ENCODE assay signal across 28 cellular contexts in the genomic region with DNA sequence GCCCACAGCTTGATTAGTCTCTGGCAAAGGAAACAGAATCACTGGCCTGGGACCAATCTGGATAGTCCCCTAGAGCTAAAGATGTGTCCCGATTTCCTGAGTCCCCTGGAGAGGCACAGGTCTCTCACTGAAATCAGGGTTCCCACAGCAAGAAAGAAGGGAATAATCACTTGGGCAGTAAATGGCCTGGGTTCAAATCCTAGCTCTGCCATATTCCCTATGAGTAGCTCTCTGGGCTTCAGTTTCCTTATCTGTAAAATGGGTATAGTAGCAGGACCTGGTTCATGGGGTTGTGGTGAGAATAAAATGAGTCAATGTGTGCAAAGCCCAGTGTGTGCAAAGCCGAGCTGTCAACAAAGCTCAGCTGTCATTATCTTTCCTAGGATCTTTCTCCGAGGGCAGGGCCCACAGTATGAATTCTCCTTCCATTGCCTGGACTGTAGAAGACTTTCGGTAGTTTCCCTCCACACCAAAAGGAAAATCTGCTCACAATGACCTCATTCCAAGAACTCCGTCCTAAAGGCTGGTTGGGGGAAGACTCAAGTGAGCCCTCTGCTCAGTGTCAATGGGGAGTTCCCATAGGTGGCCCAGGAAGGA. TPM values are rescaled to one million over a fixed set of nuclear protein-coding genes. Genes with fewer than 3 reads are reported as not detected.
A peak's percentile ranks its signal among the peaks of the same experiment; 100 is the strongest.
DNase-seq lines count a peak whose midpoint lies in the region; ATAC-seq, FAIRE-seq and TF ChIP-seq lines count a peak whose summit lies in the region.
"Had no signal": no experiment of that assay in that cellular context is flagged by ENCODE, and none has a peak within 500 bp of the region (broad histone marks: within the 10 kb centered on the region; RNA-seq: fewer than 3 reads in every experiment).

No MANE protein-coding gene starts in this region.

- TF ChIP-seq EP300 in HepG2 (IDR thresholded peaks at IDR 0.05; ENCODE audit: low read depth in 2 of 2, low read length in 2 of 2) (no peak), HepG2 (CRISPR knock-in tag; IDR thresholded peaks at IDR 0.05; ENCODE audit: borderline replicate concordance) (no peak), K562 (IDR thresholded peaks at IDR 0.05; ENCODE audit: low read length) (no peak)

- FAIRE-seq in HepG2 (lab: Jason Lieb, UNC): no peak
- FAIRE-seq in K562 (lab: Jason Lieb, UNC): no peak
- FAIRE-seq: A204.1, GM12878, GM12892, GM18507 had no signal

- H3K27me3 ChIP-seq in HepG2 (ENCODE audit: control insufficient read depth in 1 of 2, insufficient read depth in 2 of 2, low read length in 2 of 2): peaks cover 4 to 11% of the 10 kb centered on the region in 2 experiments; a peak in 4 of 5 replicates
- no peaks in the 10 kb centered on the region for H3K27me3 ChIP-seq in right lobe of liver
- H3K27me3 ChIP-seq in PC-3 (ENCODE audit: low read length): no peaks in the 10 kb centered on the region
- H3K27me3 ChIP-seq in K562 (ENCODE audit: control insufficient read depth in 2 of 2, insufficient read depth in 2 of 2, low read length in 2 of 2): 0 out of 5 replicates have a peak, but pooled peaks cover 0 to 3% of the 10 kb centered on the region in 2 experiments
- H3K27me3 ChIP-seq in osteoblast (ENCODE audit: insufficient read depth, low read length): no peaks in the 10 kb centered on the region
- H3K27me3 ChIP-seq: BLaER1 treated with 17β-estradiol and CSF1 and Interleukin-3, amounts not matched to agents 10 nM and 100 nM had no signal

- no peaks in the 10 kb centered on the region for H3K9me1 ChIP-seq in K562 (ENCODE audit: control insufficient read depth, insufficient read depth, low read length)

- H3K4me1 ChIP-seq in HepG2 (ENCODE audit: insufficient read depth, low read length) (no peaks in the 10 kb centered on the region), right lobe of liver (no peaks in the 10 kb centered on the region), PC-3 (ENCODE audit: insufficient read depth, low read length) (no peaks in the 10 kb centered on the region), K562 (replicated peaks in 1 of 2; ENCODE audit: control insufficient read depth in 2 of 2, insufficient read depth in 2 of 2, low read length in 2 of 2) (peaks cover 0 to 9% of the 10 kb centered on the region in 2 experiments; a peak in 2 of 5 replicates), osteoblast (ENCODE audit: insufficient read depth, low read length) (no peaks in the 10 kb centered on the region)

- 28% methylated on average over 5 of the region's 5 CpGs for WGBS in HepG2 (ENCODE audit: low lambda C conversion rate)
- 88% methylated on average over 4 of the region's 5 CpGs for WGBS in right lobe of liver (ENCODE audit: insufficient coverage, low coverage, low lambda C conversion rate, missing lambda C conversion rate)
- 10% methylated on average over 5 of the region's 5 CpGs for WGBS in K562 (ENCODE audit: insufficient coverage, low coverage, missing lambda C conversion rate)

- no peak overlapping the region for H3K27ac ChIP-seq in HepG2 (ENCODE audit: extremely low read length, insufficient read depth, low read length)
- no peak overlapping the region for H3K27ac ChIP-seq in right lobe of liver
- H3K27ac ChIP-seq in PC-3 (ENCODE audit: low read length): no peak overlapping the region
- no peak overlapping the region for H3K27ac ChIP-seq in K562 (ENCODE audit: extremely low read depth, low read depth, low read length)
- H3K27ac ChIP-seq in osteoblast (ENCODE audit: low read depth, low read length): no peak overlapping the region
- H3K27ac ChIP-seq: BLaER1 treated with 17β-estradiol and CSF1 and Interleukin-3, amounts not matched to agents 10 nM and 100 nM; C4-2B had no signal

- H2AFZ ChIP-seq in HepG2 (ENCODE audit: low read length) (no peak overlapping the region), PC-3 (ENCODE audit: low read length) (no peak overlapping the region), K562 (ENCODE audit: low read depth, low read length) (no peak overlapping the region), osteoblast (ENCODE audit: low read length) (no peak overlapping the region)

- no peak for ATAC-seq in HepG2
- ATAC-seq in right lobe of liver: no peak
- ATAC-seq in PC-3: no peak
- ATAC-seq in K562: no peak
- no peak for ATAC-seq in GM21381 (IDR thresholded peaks at IDR 0.05; ENCODE audit: unreplicated experiment)
- ATAC-seq: GM12878 had no signal

- TF ChIP-seq RAD21 in HepG2 (CRISPR knock-in tag; IDR thresholded peaks at IDR 0.05) (no peak), K562 (CRISPR knock-in tag; conservative IDR thresholded peaks at IDR 0.05 in 1 of 2, IDR thresholded peaks at IDR 0.05 in 1 of 2) (no peak)

- H3K9me2 ChIP-seq in PC-3 (replicated peaks; ENCODE audit: low read length): no peaks in the 10 kb centered on the region

- no peak overlapping the region for H3K4me2 ChIP-seq in HepG2 (ENCODE audit: low read depth, low read length)
- no peak overlapping the region for H3K4me2 ChIP-seq in PC-3 (ENCODE audit: low read length)
- no peak overlapping the region for H3K4me2 ChIP-seq in K562 (ENCODE audit: insufficient read depth, low read length)
- H3K4me2 ChIP-seq in osteoblast (ENCODE audit: insufficient read depth, low read length): no peak overlapping the region
- H3K4me2 ChIP-seq: BLaER1 treated with 17β-estradiol and CSF1 and Interleukin-3, amounts not matched to agents 10 nM and 100 nM had no signal

- in situ Hi-C loops in HepG2 (cut with HindIII; ENCODE audit: extremely low pct_ligation_motif_present, low pct_unique_long_range_greater_than_20kb): no loop called here
- in situ Hi-C loops in K562 (cut with MboI): no loop called here

- no peaks in the 10 kb centered on the region for H3F3A ChIP-seq in PC-3 (ENCODE audit: low read length, unreplicated experiment)

- H3K36me3 ChIP-seq in HepG2 (replicated peaks in 1 of 2; ENCODE audit: control insufficient read depth in 1 of 2, insufficient read depth in 2 of 2, low read length in 2 of 2) (no peaks in the 10 kb centered on the region), right lobe of liver (no peaks in the 10 kb centered on the region), PC-3 (ENCODE audit: low read depth, low read length) (no peaks in the 10 kb centered on the region), K562 (ENCODE audit: control insufficient read depth, insufficient read depth, low read length) (no peaks in the 10 kb centered on the region), osteoblast (ENCODE audit: insufficient read depth, low read length) (no peaks in the 10 kb centered on the region)
- H3K36me3 ChIP-seq: BLaER1 treated with 17β-estradiol and CSF1 and Interleukin-3, amounts not matched to agents 10 nM and 100 nM had no signal

- CTCF ChIA-PET in HepG2 (lab: Yijun Ruan, JAX; ENCODE audit: low intra/inter-chr PET ratio, low total read pairs) (no interaction called here), PC-3 (lab: Charles Lee) (no interaction called here), K562 (lab: Yijun Ruan, JAX; ENCODE audit: low intra/inter-chr PET ratio) (no interaction called here)

- H3K9ac ChIP-seq in HepG2 (ENCODE audit: insufficient read depth, low read depth, low read length) (no peak overlapping the region), PC-3 (ENCODE audit: low read length) (no peak overlapping the region), K562 (ENCODE audit: insufficient read depth in 1 of 2, low read depth in 2 of 2, low read length in 2 of 2) (no peak overlapping the region)
- H3K9ac ChIP-seq: BLaER1 treated with 17β-estradiol and CSF1 and Interleukin-3, amounts not matched to agents 10 nM and 100 nM had no signal

- H3K9me3 ChIP-seq in HepG2 (ENCODE audit: low read length): no peaks in the 10 kb centered on the region
- peaks cover 0 to 7% (median 0%) of the 10 kb centered on the region in 4 donors for H3K9me3 ChIP-seq in right lobe of liver
- H3K9me3 ChIP-seq in PC-3 (ENCODE audit: low read length): no peaks in the 10 kb centered on the region
- peaks cover 6% of the 10 kb centered on the region for H3K9me3 ChIP-seq in K562 (replicated peaks; ENCODE audit: control insufficient read depth, insufficient read depth, low read depth, low read length)
- H3K9me3 ChIP-seq in osteoblast (ENCODE audit: low read depth, low read length): peaks cover 3% of the 10 kb centered on the region

- no peaks in the 10 kb centered on the region for H3K79me2 ChIP-seq in HepG2 (ENCODE audit: insufficient read depth, low read length)
- no peaks in the 10 kb centered on the region for H3K79me2 ChIP-seq in PC-3 (ENCODE audit: low read length)
- no peaks in the 10 kb centered on the region for H3K79me2 ChIP-seq in K562 (ENCODE audit: control insufficient read depth, insufficient read depth, low read length)
- H3K79me2 ChIP-seq in osteoblast (ENCODE audit: insufficient read depth, low read length): no peaks in the 10 kb centered on the region

- POLR2A ChIA-PET in HepG2 (lab: Yijun Ruan, JAX): no interaction called here
- POLR2A ChIA-PET in PC-3 (lab: Charles Lee; ENCODE audit: unreplicated experiment): interaction anchor here (0.6 kb wide), 1 partner anchor 81 kb away, joined by 3 read pairs; no protein-coding TSS in a partner anchor
- POLR2A ChIA-PET in K562 (lab: Yijun Ruan, JAX): interaction anchor here (0.5 to 1.6 kb wide), 2 partner anchors 10 to 986 kb away, joined by 3 to 9 read pairs; no protein-coding TSS in a partner anchor

- DNase-seq in HepG2 (ENCODE audit: low spot score) (no peak), right lobe of liver (no peak), PC-3 (peak; percentile 15), K562 (ENCODE audit: extremely low read depth in 1 of 4, low spot score in 3 of 4) (no peak), osteoblast (ENCODE audit: insufficient read length, low spot score, missing footprints) (peak; percentile 79), AG08396 (ENCODE audit: low spot score) (no peak)
- no peak for DNase-seq in activated CD4-positive, alpha-beta T cell treated with anti-CD3 and anti-CD28 coated beads for 48 hours
- DNase-seq: 8988T; ACHN; AML-193; CD4-positive, alpha-beta memory T cell; CD4-positive, CD25-positive, alpha-beta regulatory T cell; CD8-positive, alpha-beta memory T cell; COR-L47; DMS 273 treated with DMSO at 0.1 percent for 48 hours; DMS153; DMS53; DMS79; DND-41; EL; GDM1 had no signal

- H4K20me1 ChIP-seq in HepG2 (ENCODE audit: insufficient read depth, low read length): no peaks in the 10 kb centered on the region
- no peaks in the 10 kb centered on the region for H4K20me1 ChIP-seq in PC-3 (ENCODE audit: low read length)
- no peaks in the 10 kb centered on the region for H4K20me1 ChIP-seq in K562 (replicated peaks; ENCODE audit: control insufficient read depth, insufficient read depth, low read length)
- no peaks in the 10 kb centered on the region for H4K20me1 ChIP-seq in osteoblast (ENCODE audit: insufficient read depth, low read length)
- H4K20me1 ChIP-seq: BLaER1 treated with 17β-estradiol and CSF1 and Interleukin-3, amounts not matched to agents 10 nM and 100 nM had no signal

- H3K4me3 ChIP-seq in HepG2 (replicated peaks in 1 of 3; ENCODE audit: insufficient read depth in 1 of 3, low read depth in 2 of 3, low read length in 3 of 3) (no peak overlapping the region), right lobe of liver (no peak overlapping the region), PC-3 (ENCODE audit: low read length) (no peak overlapping the region), K562 (no peak overlapping the region), osteoblast (ENCODE audit: insufficient read depth, low read length) (no peak overlapping the region)
- H3K4me3 ChIP-seq: BLaER1 treated with 17β-estradiol and CSF1 and Interleukin-3, amounts not matched to agents 10 nM and 100 nM; GM12878 had no signal

- TF ChIP-seq CTCF in HepG2 (CRISPR knock-in tag; IDR thresholded peaks at IDR 0.05) (no peak), right lobe of liver (IDR thresholded peaks at IDR 0.05) (no peak), PC-3 (conservative IDR thresholded peaks at IDR 0.05; ENCODE audit: low read depth, low read length) (no peak), K562 (IDR thresholded peaks at IDR 0.05 in 2 of 3, conservative IDR thresholded peaks at IDR 0.05 in 1 of 3; ENCODE audit: insufficient read depth in 2 of 3, low read depth in 1 of 3, low read length in 3 of 3) (no peak), osteoblast (IDR thresholded peaks at IDR 0.05; ENCODE audit: extremely low read depth, low read depth, low read length) (no peak)

- BruUV-seq in HepG2 (replicated peaks; lab: Mats Ljungman, UMichigan) (no TSS peak), PC-3 (replicated peaks; lab: Mats Ljungman, UMichigan) (no TSS peak), K562 (replicated peaks; lab: Mats Ljungman, UMichigan) (no TSS peak)

- TF ChIP-seq POLR2A in HepG2 (IDR thresholded peaks at IDR 0.05; ENCODE audit: insufficient read depth in 1 of 2, low read depth in 2 of 2, low read length in 2 of 2) (no peak), right lobe of liver (IDR thresholded peaks at IDR 0.05) (no peak), K562 (conservative IDR thresholded peaks at IDR 0.05) (no peak)

- intact Hi-C loops in HepG2 (cut with micrococcal nuclease; ENCODE audit: unreplicated experiment): no loop called here
- intact Hi-C loops in right lobe of liver (cut with DNase I): loop anchor here (10.0 kb wide), 2 partner anchors 95 to 185 kb away; no protein-coding TSS in a partner anchor
- intact Hi-C loops in PC-3 (cut with micrococcal nuclease): no loop called here
- intact Hi-C loops in K562 (cut with micrococcal nuclease): no loop called here

RNA-seq across cellular contexts. Expression of a gene that starts 12.6 kb away (rescaled TPM):
- total RNA-seq in HepG2 (2016; rRNA removed; fragmentation: Illumina TruSeq; extraction: Trizol) (5.7 and 6.1 TPM in 2 replicates), right lobe of liver (10 to 100 TPM; 38.1 to 87.5 (median 45.0) TPM), PC-3 (2014; rRNA removed) (117 and 218 TPM in 2 replicates), K562 (2014; rRNA removed) (18.2 and 22.3 TPM in 2 replicates), K562 (2014; rRNA removed; fragmentation: Illumina TruSeq; extraction: Trizol) (2.8 and 4.1 TPM in 2 replicates), K562 (2015; rRNA removed; fragmentation: Illumina TruSeq; extraction: Trizol) (8.1 and 8.4 TPM in 2 replicates), K562 (2021) (124 and 126 TPM in 2 replicates), osteoblast (45.2 and 47.1 TPM in 2 replicates)
- total RNA-seq in HepG2 (2016; cell fraction: cytosol; rRNA removed; fragmentation: Illumina TruSeq; extraction: Trizol; ENCODE audit: low read depth): 10.5 and 12.4 TPM in 2 replicates
- 5.6 and 7.1 TPM in 2 replicates for total RNA-seq in HepG2 (2016; cell fraction: insoluble cytoplasmic fraction; rRNA removed; fragmentation: Illumina TruSeq; extraction: Trizol)
- 15.2 and 16.6 TPM in 2 replicates for total RNA-seq in HepG2 (2016; cell fraction: membrane; rRNA removed; fragmentation: Illumina TruSeq; extraction: Trizol)
- 12.4 and 13.1 TPM in 2 replicates for total RNA-seq in HepG2 (2016; cell fraction: nucleus; rRNA removed; fragmentation: Illumina TruSeq; extraction: Trizol)
- polyA plus RNA-seq in HepG2 (2011; rRNA removed) (4.5 and 4.8 TPM in 2 replicates), K562 (2011; rRNA removed) (3.1 and 4.2 TPM in 2 replicates), K562 (2014; fragmentation: Illumina TruSeq; extraction: Trizol) (22.6 and 36.3 TPM in 2 replicates), K562 (2014; fragmentation: Nextera tagmentation; extraction: Ambion mirVana) (under 1 TPM; 0.18 to 0.20 TPM), K562 (2014; rRNA removed) (24.9 and 29.2 TPM in 2 replicates)
- 2.8 and 4.1 TPM in 2 replicates for polyA plus RNA-seq in HepG2 (2011; cell fraction: cytosol; rRNA removed)
- 30.4 and 39.4 TPM in 2 replicates for polyA plus RNA-seq in HepG2 (2011; cell fraction: nucleus; rRNA removed)
- 32.8 and 41.1 TPM in 2 replicates for polyA plus RNA-seq in HepG2 (2012)
- polyA plus RNA-seq in HepG2 (2016; cell fraction: cytosol; fragmentation: Illumina TruSeq; extraction: Trizol; ENCODE audit: low read depth): 2.8 and 3.1 TPM in 2 replicates
- polyA plus RNA-seq in HepG2 (2016; cell fraction: insoluble cytoplasmic fraction; fragmentation: Illumina TruSeq; extraction: Trizol; ENCODE audit: low read depth): 17.3 and 24.8 TPM in 2 replicates
- polyA plus RNA-seq in HepG2 (2016; cell fraction: membrane; fragmentation: Illumina TruSeq; extraction: Trizol; ENCODE audit: low read depth): 7.1 and 8.9 TPM in 2 replicates
- polyA plus RNA-seq in HepG2 (2016; cell fraction: nucleus; fragmentation: Illumina TruSeq; extraction: Trizol; ENCODE audit: insufficient read depth, low read depth): 43.0 and 54.1 TPM in 2 replicates
- polyA minus RNA-seq in HepG2 (2011; rRNA and poly(A)+ RNA removed; ENCODE audit: low replicate concordance): 21.9 and 23.2 TPM in 2 replicates
- 16.5 and 17.0 TPM in 2 replicates for polyA minus RNA-seq in HepG2 (2011; cell fraction: cytosol; rRNA and poly(A)+ RNA removed)
- 20.9 and 22.6 TPM in 2 replicates for polyA minus RNA-seq in HepG2 (2011; cell fraction: nucleus; rRNA and poly(A)+ RNA removed)
- total RNA-seq in K562 (2011; cell fraction: chromatin; rRNA removed; ENCODE audit: low replicate concordance): 66.7 and 165 TPM in 2 replicates
- 51.9 and 54.2 TPM in 2 replicates for total RNA-seq in K562 (2011; cell fraction: nucleolus; rRNA removed)
- 57.6 and 83.1 TPM in 2 replicates for total RNA-seq in K562 (2011; cell fraction: nucleoplasm; rRNA removed)
- polyA plus RNA-seq in K562 (2011; cell fraction: cytosol; rRNA removed): 4.1 and 9.7 TPM in 2 replicates
- polyA plus RNA-seq in K562 (2011; cell fraction: nucleus; rRNA removed): 20.4 and 29.6 TPM in 2 replicates
- polyA plus RNA-seq in K562 (2012): 56.5 and 65.0 TPM in 2 replicates
- polyA minus RNA-seq in K562 (2011; rRNA and poly(A)+ RNA removed): 7.3 and 9.9 TPM in 2 replicates
- 27.1 and 60.8 TPM in 2 replicates for polyA minus RNA-seq in K562 (2011; cell fraction: cytosol; rRNA and poly(A)+ RNA removed)
- polyA minus RNA-seq in K562 (2011; cell fraction: nucleus; rRNA and poly(A)+ RNA removed): 18.8 and 19.2 TPM in 2 replicates

Comparison
In these comparisons a context has a peak if more than half of its experiments do, and no peak if none do; other contexts are left out.
1. intact Hi-C loops: an anchor here in right lobe of liver (10.0 kb wide); none called in HepG2, PC-3 and K562.
2. DNase-seq: peak in PC-3 (single experiment) and osteoblast (single experiment); none in HepG2 (single experiment), right lobe of liver (0 of 3), K562 (0 of 4), activated CD4-positive, alpha-beta T cell treated with anti-CD3 and anti-CD28 coated beads for 48 hours (single experiment) and AG08396 (single experiment).